Comparison of ENCODE assay signal across 23 cellular contexts in the genomic region with DNA sequence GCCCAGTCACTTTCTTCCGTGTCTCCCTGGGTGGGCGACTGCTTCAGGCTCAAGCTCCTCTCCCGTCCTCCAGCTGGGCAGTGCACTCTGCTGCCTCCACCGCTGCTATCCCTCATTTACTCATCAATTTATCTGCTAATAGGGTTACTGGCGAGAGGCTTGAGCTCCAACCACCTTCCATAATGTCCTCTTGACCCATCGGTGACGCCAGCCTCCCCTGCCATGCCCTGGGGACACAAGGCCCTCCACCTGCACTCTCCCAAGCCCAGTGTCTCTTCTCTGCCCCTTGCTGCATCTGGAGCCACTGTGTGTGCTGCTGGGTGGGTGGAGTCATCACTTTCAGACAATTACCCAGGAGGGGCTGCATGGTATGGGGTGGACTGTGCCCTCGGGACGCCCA.
"Had no signal": no experiment of that assay in that cellular context is flagged by ENCODE, and none has a peak within 500 bp of the region (broad histone marks: within the 10 kb centered on the region; RNA-seq: fewer than 3 reads in every experiment).

No MANE protein-coding gene starts in this region.

- H3K4me1 Mint-ChIP-seq: memory B cell; naive thymus-derived CD4-positive, alpha-beta T cell; stimulated activated naive B cell treated with anti-CD40 and anti-IgM and Interleukin-4, amounts not matched to agents 10 μg/mL and 1 μg/mL and 100 μg/mL, for 72 hours had no signal

- H3K27me3 Mint-ChIP-seq: memory B cell; naive thymus-derived CD4-positive, alpha-beta T cell; stimulated activated naive B cell treated with anti-CD40 and anti-IgM and Interleukin-4, amounts not matched to agents 10 μg/mL and 1 μg/mL and 100 μg/mL, for 72 hours had no signal

- ATAC-seq: left cardiac atrium; left lobe of liver; left ventricle myocardium superior; mucosa of descending colon; naive thymus-derived CD4-positive, alpha-beta T cell; natural killer cell treated with Interleukin-12 subunit alpha and Interleukin-12 subunit beta and Interleukin-15 and Interleukin-18, amount 100 ng/mL, for 72 hours; right cardiac atrium; sciatic nerve; stimulated activated naive B cell treated with anti-CD40 and anti-IgM and Interleukin-4, amounts not matched to agents 10 μg/mL and 1 μg/mL and 100 μg/mL, for 72 hours; stimulated activated naive CD8-positive, alpha-beta T cell treated with anti-CD3 and anti-CD28 coated beads, Interleukin-15, Interleukin-2, amounts not matched to agents 100 U/mL and 50 U/mL, for 24 hours had no signal

- H3K36me3 Mint-ChIP-seq: naive thymus-derived CD4-positive, alpha-beta T cell; natural killer cell treated with Interleukin-12 subunit alpha and Interleukin-12 subunit beta and Interleukin-15 and Interleukin-18, amount 100 ng/mL, for 72 hours; type B pancreatic cell had no signal

- H3K4me3 Mint-ChIP-seq: memory B cell; naive thymus-derived CD4-positive, alpha-beta T cell; natural killer cell treated with Interleukin-12 subunit alpha and Interleukin-12 subunit beta and Interleukin-15 and Interleukin-18, amount 100 ng/mL, for 72 hours; stimulated activated naive B cell treated with anti-CD40 and anti-IgM and Interleukin-4, amounts not matched to agents 10 μg/mL and 1 μg/mL and 100 μg/mL, for 72 hours; type B pancreatic cell had no signal

- H3K27ac Mint-ChIP-seq: memory B cell; naive thymus-derived CD4-positive, alpha-beta T cell; natural killer cell treated with Interleukin-12 subunit alpha and Interleukin-12 subunit beta and Interleukin-15 and Interleukin-18, amount 100 ng/mL, for 72 hours; progenitor cell of endocrine pancreas; stimulated activated naive B cell treated with anti-CD40 and anti-IgM and Interleukin-4, amounts not matched to agents 10 μg/mL and 1 μg/mL and 100 μg/mL, for 72 hours; type B pancreatic cell had no signal

- DNase-seq: hippocampal formation; kidney glomerular epithelial cell; left cardiac atrium; left ventricle myocardium superior; midbrain; mucosa of descending colon; naive thymus-derived CD4-positive, alpha-beta T cell; right cardiac atrium; stimulated activated CD4-positive, alpha-beta T cell treated with anti-CD3 and anti-CD28 coated beads, Interleukin-12 subunit alpha, Interleukin-12 subunit beta, amount 100 ng/mL, for 4 hours; stimulated activated CD4-positive, alpha-beta T cell treated with anti-CD3 and anti-CD28 coated beads, Interleukin-15, amount 100 ng/mL, for 24 hours; stimulated activated CD4-positive, alpha-beta T cell treated with anti-CD3 and anti-CD28 coated beads, Interleukin-2, amount 100 ng/mL, for 24 hours; stimulated activated CD4-positive, alpha-beta T cell treated with anti-CD3 and anti-CD28 coated beads, Interleukin-4, amount 100 ng/mL, for 1 hour; stimulated activated naive B cell treated with anti-CD40 and anti-IgM and Interleukin-4, amounts not matched to agents 10 μg/mL and 1 μg/mL and 100 μg/mL, for 72 hours; stimulated activated naive CD8-positive, alpha-beta T cell treated with anti-CD3 and anti-CD28 coated beads, Interleukin-15, Interleukin-2, amounts not matched to agents 100 U/mL and 50 U/mL, for 24 hours; stomach; testis; thyroid gland had no signal

- H3K9me3 Mint-ChIP-seq: natural killer cell treated with Interleukin-12 subunit alpha and Interleukin-12 subunit beta and Interleukin-15 and Interleukin-18, amount 100 ng/mL, for 72 hours; type B pancreatic cell had no signal
